ENCODE assay signal across 22 cellular contexts in the genomic region with DNA sequence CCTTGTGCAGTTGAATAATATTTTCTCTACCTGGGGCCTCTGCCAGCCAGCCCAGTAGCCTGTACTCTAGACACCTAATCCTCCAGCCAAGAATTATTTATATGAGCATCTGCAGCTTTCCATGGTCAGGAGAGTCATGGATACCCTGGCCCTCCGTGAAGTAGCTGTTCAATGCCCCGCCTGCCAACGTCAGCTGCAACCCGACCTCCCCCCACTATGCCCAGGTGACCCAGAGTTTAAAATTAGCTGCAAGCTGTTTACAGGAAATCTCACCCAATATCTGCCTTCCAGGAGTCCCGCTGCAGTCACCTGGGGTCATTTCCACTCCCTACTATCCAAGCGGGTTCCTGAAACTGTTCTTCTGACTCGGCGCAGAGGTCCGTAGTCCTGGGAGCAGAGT. TPM values are rescaled to one million over a fixed set of nuclear protein-coding genes. Genes with fewer than 3 reads are reported as not detected.
"Had no signal": no experiment of that assay in that cellular context is flagged by ENCODE, and none has a peak within 500 bp of the region (broad histone marks: within the 10 kb centered on the region; RNA-seq: fewer than 3 reads in every experiment).

No MANE protein-coding gene starts in this region.

- H3K27me3 ChIP-seq: dorsolateral prefrontal cortex, pancreas, right lobe of liver, spleen, tibial artery, upper lobe of left lung, vagina had no signal

- H3K36me3 ChIP-seq: pancreas, prostate gland, right lobe of liver, spleen, tibial artery, upper lobe of left lung, vagina had no signal

- H3K4me1 ChIP-seq: pancreas, prostate gland, right lobe of liver, spleen, tibial artery, upper lobe of left lung, vagina had no signal

- H3K4me3 ChIP-seq: dorsolateral prefrontal cortex, pancreas, prostate gland, right lobe of liver, spleen, tibial artery, upper lobe of left lung, vagina had no signal

- H3K9me3 ChIP-seq: pancreas, prostate gland, right lobe of liver, spleen, tibial artery, upper lobe of left lung, vagina had no signal

- ATAC-seq: pancreas; right lobe of liver; stimulated activated memory B cell treated with anti-CD40 and anti-IgM and Interleukin-4, amounts not matched to agents 10 μg/mL and 1 μg/mL and 100 μg/mL, for 72 hours had no signal

- H3K27ac ChIP-seq: dorsolateral prefrontal cortex, pancreas, prostate gland, right lobe of liver, spleen, tibial artery, upper lobe of left lung, vagina had no signal

- DNase-seq: cortex of kidney; dorsolateral prefrontal cortex; effector CD8-positive, alpha-beta T cell; immature natural killer cell; mesendoderm; naive B cell; occipital lobe; pancreas; retina; spleen; stimulated activated CD4-positive, alpha-beta T cell treated with anti-CD3 and anti-CD28 coated beads, Interleukin-15, amount 100 ng/mL, for 24 hours; stimulated activated CD4-positive, alpha-beta T cell treated with anti-CD3 and anti-CD28 coated beads, Interleukin-1b, Interleukin-23, amount 100 ng/mL, for 48 hours; stimulated activated CD4-positive, alpha-beta T cell treated with anti-CD3 and anti-CD28 coated beads, Interleukin-4, amount 100 ng/mL, for 24 hours; tibial artery; upper lobe of left lung had no signal

RNA-seq across cellular contexts. Expression of a gene that starts 12.3 kb away (rescaled TPM):
- total RNA-seq: liver, occipital lobe, pancreas, prostate gland, right lobe of liver, vagina had no signal
- polyA plus RNA-seq: fibroblast of lung, keratinocyte had no signal
